ENCODE assay signal across 28 cellular contexts in the genomic region with DNA sequence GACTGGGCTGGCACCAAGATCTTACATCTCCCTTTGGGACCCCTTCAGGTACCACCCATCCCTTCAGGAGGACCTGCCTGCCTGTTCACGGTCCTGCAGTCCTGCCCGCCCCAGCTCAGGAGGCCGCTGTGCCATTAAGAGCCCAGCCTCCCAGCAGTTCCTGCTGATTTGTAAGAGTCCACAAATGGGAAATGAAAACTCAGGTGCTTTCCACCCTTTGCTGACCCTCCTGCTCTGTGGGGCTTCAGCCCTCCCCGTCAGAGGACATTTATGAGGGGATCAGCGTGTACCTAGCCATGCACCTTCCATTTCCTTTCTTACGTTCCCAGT. TPM values are rescaled to one million over a fixed set of nuclear protein-coding genes. Genes with fewer than 3 reads are reported as not detected.
A peak's percentile ranks its signal among the peaks of the same experiment; 100 is the strongest.
DNase-seq lines count a peak whose midpoint lies in the region; ATAC-seq and TF ChIP-seq lines count a peak whose summit lies in the region.
"Had no signal": no experiment of that assay in that cellular context is flagged by ENCODE, and none has a peak within 500 bp of the region (broad histone marks: within the 10 kb centered on the region; RNA-seq: fewer than 3 reads in every experiment).

No MANE protein-coding gene starts in this region.

- H3K36me3 ChIP-seq in KMS-11 (ENCODE audit: insufficient read depth): no peaks in the 10 kb centered on the region
- no peaks in the 10 kb centered on the region for H3K36me3 ChIP-seq in ascending aorta
- no peaks in the 10 kb centered on the region for H3K36me3 ChIP-seq in lower lobe of right lung
- H3K36me3 ChIP-seq in suprapubic skin: no peaks in the 10 kb centered on the region
- H3K36me3 ChIP-seq: gastroesophageal sphincter, left lung, uterus had no signal

- H3K4me1 ChIP-seq in KMS-11 (ENCODE audit: low read depth, poor library complexity, severe bottlenecking) (peaks cover 25% of the 10 kb centered on the region), ascending aorta (peaks cover 0 to 3% of the 10 kb centered on the region in 2 donors), lower lobe of right lung (peaks cover 6% of the 10 kb centered on the region), suprapubic skin (peaks cover 31% of the 10 kb centered on the region)
- H3K4me1 ChIP-seq: gastroesophageal sphincter, testis had no signal

- no peak for DNase-seq in ascending aorta (ENCODE audit: low spot score in 2 of 2)
- peak; percentile 34 for DNase-seq in lower lobe of right lung
- DNase-seq in suprapubic skin (ENCODE audit: low spot score in 2 of 2): peak in 1 of 2 donors; percentile 44
- DNase-seq in SKM-1 (lab: John Stamatoyannopoulos, UW; ENCODE audit: unreplicated experiment): no peak
- DNase-seq: activated CD8-positive, alpha-beta T cell treated with anti-CD3 and anti-CD28 coated beads, Interleukin-2, amount 10 ng/mL, durations not matched to agents 7 days and 5 days; central memory CD4-positive, alpha-beta T cell; dermis blood vessel endothelial cell; DND-41; IMR-90; midbrain; naive thymus-derived CD4-positive, alpha-beta T cell; NCI-H1092; NCI-H2029; NCI-H2227 treated with DMSO at 0.1 percent for 48 hours; retina; stimulated activated CD4-positive, alpha-beta T cell treated with anti-CD3 and anti-CD28 coated beads, Interleukin-2, amount 100 ng/mL, for 48 hours; T-helper 2 cell; testis; uterus had no signal

- H2AFZ ChIP-seq in KMS-11 (ENCODE audit: low read depth): 0 out of 2 replicates have a peak overlapping the region, but pooled peaks have one; percentile 5

- H3K27ac ChIP-seq in KMS-11 (peak overlapping the region; percentile 74), ascending aorta (peak overlapping the region; percentile 21 to 27), lower lobe of right lung (no peak overlapping the region), suprapubic skin (peak overlapping the region; percentile 54)
- H3K27ac ChIP-seq: gastroesophageal sphincter, left lung, SK-N-MC, testis, uterus had no signal

- TF ChIP-seq CTCF in KMS-11 (conservative IDR thresholded peaks at IDR 0.05; ENCODE audit: low read depth, low read length) (no peak), ascending aorta (IDR thresholded peaks at IDR 0.05) (no peak), lower lobe of right lung (IDR thresholded peaks at IDR 0.05) (no peak), suprapubic skin (IDR thresholded peaks at IDR 0.05) (no peak)

- no peaks in the 10 kb centered on the region for H3K36me3 Mint-ChIP-seq in stimulated activated memory B cell treated with anti-CD40 and anti-IgM and Interleukin-4, amounts not matched to agents 10 μg/mL and 1 μg/mL and 100 μg/mL, for 72 hours
- H3K36me3 Mint-ChIP-seq: activated naive CD4-positive, alpha-beta T cell treated with anti-CD3 and anti-CD28 coated beads, Interleukin-2, amount 50 U/mL, for 24 hours; CD14-positive monocyte had no signal

- H3K4me1 Mint-ChIP-seq in stimulated activated memory B cell treated with anti-CD40 and anti-IgM and Interleukin-4, amounts not matched to agents 10 μg/mL and 1 μg/mL and 100 μg/mL, for 72 hours: no peaks in the 10 kb centered on the region
- H3K4me1 Mint-ChIP-seq: CD14-positive monocyte had no signal

- H3K79me2 ChIP-seq in KMS-11 (ENCODE audit: insufficient read depth, low read depth): no peaks in the 10 kb centered on the region

- H3K27me3 ChIP-seq in KMS-11 (ENCODE audit: insufficient read depth, low read depth) (no peaks in the 10 kb centered on the region), ascending aorta (no peaks in the 10 kb centered on the region), lower lobe of right lung (ENCODE audit: low read depth) (no peaks in the 10 kb centered on the region), suprapubic skin (no peaks in the 10 kb centered on the region)
- H3K27me3 ChIP-seq: gastroesophageal sphincter, left lung, testis, uterus had no signal

- no peak overlapping the region for H3K27ac Mint-ChIP-seq in stimulated activated memory B cell treated with anti-CD40 and anti-IgM and Interleukin-4, amounts not matched to agents 10 μg/mL and 1 μg/mL and 100 μg/mL, for 72 hours
- H3K27ac Mint-ChIP-seq: activated CD8-positive, alpha-beta T cell treated with anti-CD3 and anti-CD28 coated beads, Interleukin-2, amount 10 ng/mL, durations not matched to agents 7 days and 5 days; activated naive CD4-positive, alpha-beta T cell treated with anti-CD3 and anti-CD28 coated beads, Interleukin-2, amount 50 U/mL, for 24 hours; activated T-helper 2 cell treated with anti-CD3 and anti-CD28 coated beads, Interferon-gamma antibody, Interleukin-2, Interleukin-4, amounts not matched to agents 10 μg/mL and 5 μg/mL and 100 μg/mL, durations not matched to agents 14 hours and 24 hours and 36 hours; CD14-positive monocyte had no signal

- H3K9me3 ChIP-seq in ascending aorta (no peaks in the 10 kb centered on the region), lower lobe of right lung (no peaks in the 10 kb centered on the region), suprapubic skin (no peaks in the 10 kb centered on the region)
- H3K9me3 ChIP-seq: gastroesophageal sphincter, left lung, testis, uterus had no signal

- intact Hi-C loops in ascending aorta (cut with DNase I) (no loop called here), lower lobe of right lung (cut with DNase I) (no loop called here)

- peaks cover 21% of the 10 kb centered on the region for H3K27me3 Mint-ChIP-seq in stimulated activated memory B cell treated with anti-CD40 and anti-IgM and Interleukin-4, amounts not matched to agents 10 μg/mL and 1 μg/mL and 100 μg/mL, for 72 hours
- H3K27me3 Mint-ChIP-seq: activated naive CD4-positive, alpha-beta T cell treated with anti-CD3 and anti-CD28 coated beads, Interleukin-2, amount 50 U/mL, for 24 hours had no signal

- TF ChIP-seq EP300 in suprapubic skin (IDR thresholded peaks at IDR 0.05): no peak

- no peak overlapping the region for H3K4me3 Mint-ChIP-seq in stimulated activated memory B cell treated with anti-CD40 and anti-IgM and Interleukin-4, amounts not matched to agents 10 μg/mL and 1 μg/mL and 100 μg/mL, for 72 hours
- H3K4me3 Mint-ChIP-seq: activated CD8-positive, alpha-beta T cell treated with anti-CD3 and anti-CD28 coated beads, Interleukin-2, amount 10 ng/mL, durations not matched to agents 7 days and 5 days; activated naive CD4-positive, alpha-beta T cell treated with anti-CD3 and anti-CD28 coated beads, Interleukin-2, amount 50 U/mL, for 24 hours; CD14-positive monocyte; naive thymus-derived CD4-positive, alpha-beta T cell had no signal

- H3K4me2 ChIP-seq in KMS-11: peak overlapping the region; percentile 54

- H3K4me3 ChIP-seq in KMS-11 (IDR thresholded peaks at IDR 0.05; ENCODE audit: insufficient read depth, low read depth, low read length): no peak overlapping the region
- H3K4me3 ChIP-seq in ascending aorta: no peak overlapping the region
- H3K4me3 ChIP-seq in lower lobe of right lung: no peak overlapping the region
- no peak overlapping the region for H3K4me3 ChIP-seq in suprapubic skin
- H3K4me3 ChIP-seq: gastroesophageal sphincter, left lung, SK-N-MC, testis, uterus had no signal

- no peak for TF ChIP-seq POLR2A in suprapubic skin (IDR thresholded peaks at IDR 0.05)

- H4K20me1 ChIP-seq in KMS-11 (ENCODE audit: insufficient read depth): no peaks in the 10 kb centered on the region

- H3K9ac ChIP-seq in KMS-11: peak overlapping the region; percentile 39; the same call in 1 of the 2 replicates

- ATAC-seq in lower lobe of right lung (no peak), GM19452 (IDR thresholded peaks at IDR 0.05; ENCODE audit: unreplicated experiment) (no peak)
- ATAC-seq in stimulated activated memory B cell treated with anti-CD40 and anti-IgM and Interleukin-4, amounts not matched to agents 10 μg/mL and 1 μg/mL and 100 μg/mL, for 72 hours: no peak
- ATAC-seq: activated CD8-positive, alpha-beta T cell treated with anti-CD3 and anti-CD28 coated beads, Interleukin-2, amount 10 ng/mL, durations not matched to agents 7 days and 5 days; gastroesophageal sphincter; left lung had no signal

- peaks cover 7% of the 10 kb centered on the region for H3K9me3 Mint-ChIP-seq in stimulated activated memory B cell treated with anti-CD40 and anti-IgM and Interleukin-4, amounts not matched to agents 10 μg/mL and 1 μg/mL and 100 μg/mL, for 72 hours
- H3K9me3 Mint-ChIP-seq: activated naive CD4-positive, alpha-beta T cell treated with anti-CD3 and anti-CD28 coated beads, Interleukin-2, amount 50 U/mL, for 24 hours; activated T-helper 2 cell treated with anti-CD3 and anti-CD28 coated beads, Interferon-gamma antibody, Interleukin-2, Interleukin-4, amounts not matched to agents 10 μg/mL and 5 μg/mL and 100 μg/mL, durations not matched to agents 14 hours and 24 hours and 36 hours had no signal

- 75% methylated on average over 6 of the region's 6 CpGs for WGBS in suprapubic skin

RNA-seq across cellular contexts. Expression of a gene that starts 39.5 kb away (rescaled TPM):
- total RNA-seq in ascending aorta (23.9 TPM), lower lobe of right lung (44.8 TPM), suprapubic skin (10 to 100 TPM; 16.2 to 34.4 (median 27.9) TPM)
